Comparison of ENCODE assay signal across 1 cellular context in genomic region chr19:308471-309205, GRCh38.
TF ChIP-seq lines count a peak whose summit lies in the region.

No MANE protein-coding gene starts in this region.

TF ChIP-seq in GM12878, 131 proteins besides CTCF, POLR2A, EP300 and RAD21:
- no peak for TF ChIP-seq RB1 (IDR thresholded peaks at IDR 0.05; ENCODE audit: borderline replicate concordance)
- no peak for TF ChIP-seq KLF5 (IDR thresholded peaks at IDR 0.05; ENCODE audit: partially characterized antibody)
- no peak for TF ChIP-seq KDM1A (IDR thresholded peaks at IDR 0.05; ENCODE audit: borderline replicate concordance)
- TF ChIP-seq JUND (IDR thresholded peaks at IDR 0.05; ENCODE audit: low read depth, low read length): no peak
- TF ChIP-seq HDGF (IDR thresholded peaks at IDR 0.05): no peak
- no peak for TF ChIP-seq IKZF2 (IDR thresholded peaks at IDR 0.05)
- no peak for TF ChIP-seq EED (IDR thresholded peaks at IDR 0.05; ENCODE audit: low read depth)
- no peak for TF ChIP-seq TCF7 (IDR thresholded peaks at IDR 0.05; ENCODE audit: borderline replicate concordance)
- TF ChIP-seq CHD4 (IDR thresholded peaks at IDR 0.05): no peak
- no peak for TF ChIP-seq TARDBP (IDR thresholded peaks at IDR 0.05; ENCODE audit: borderline replicate concordance)
- TF ChIP-seq, protein P1, sequence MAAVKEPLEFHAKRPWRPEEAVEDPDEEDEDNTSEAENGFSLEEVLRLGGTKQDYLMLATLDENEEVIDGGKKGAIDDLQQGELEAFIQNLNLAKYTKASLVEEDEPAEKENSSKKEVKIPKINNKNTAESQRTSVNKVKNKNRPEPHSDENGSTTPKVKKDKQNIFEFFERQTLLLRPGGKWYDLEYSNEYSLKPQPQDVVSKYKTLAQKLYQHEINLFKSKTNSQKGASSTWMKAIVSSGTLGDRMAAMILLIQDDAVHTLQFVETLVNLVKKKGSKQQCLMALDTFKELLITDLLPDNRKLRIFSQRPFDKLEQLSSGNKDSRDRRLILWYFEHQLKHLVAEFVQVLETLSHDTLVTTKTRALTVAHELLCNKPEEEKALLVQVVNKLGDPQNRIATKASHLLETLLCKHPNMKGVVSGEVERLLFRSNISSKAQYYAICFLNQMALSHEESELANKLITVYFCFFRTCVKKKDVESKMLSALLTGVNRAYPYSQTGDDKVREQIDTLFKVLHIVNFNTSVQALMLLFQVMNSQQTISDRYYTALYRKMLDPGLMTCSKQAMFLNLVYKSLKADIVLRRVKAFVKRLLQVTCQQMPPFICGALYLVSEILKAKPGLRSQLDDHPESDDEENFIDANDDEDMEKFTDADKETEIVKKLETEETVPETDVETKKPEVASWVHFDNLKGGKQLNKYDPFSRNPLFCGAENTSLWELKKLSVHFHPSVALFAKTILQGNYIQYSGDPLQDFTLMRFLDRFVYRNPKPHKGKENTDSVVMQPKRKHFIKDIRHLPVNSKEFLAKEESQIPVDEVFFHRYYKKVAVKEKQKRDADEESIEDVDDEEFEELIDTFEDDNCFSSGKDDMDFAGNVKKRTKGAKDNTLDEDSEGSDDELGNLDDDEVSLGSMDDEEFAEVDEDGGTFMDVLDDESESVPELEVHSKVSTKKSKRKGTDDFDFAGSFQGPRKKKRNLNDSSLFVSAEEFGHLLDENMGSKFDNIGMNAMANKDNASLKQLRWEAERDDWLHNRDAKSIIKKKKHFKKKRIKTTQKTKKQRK (IDR thresholded peaks at IDR 0.05; ENCODE audit: low read depth, low read length): no peak
- TF ChIP-seq FOXM1 (IDR thresholded peaks at IDR 0.05; ENCODE audit: low read depth, low read length): no peak
- no peak for TF ChIP-seq WRNIP1 (IDR thresholded peaks at IDR 0.05; ENCODE audit: borderline replicate concordance, low read depth, low read length)
- TF ChIP-seq SMAD5 (IDR thresholded peaks at IDR 0.05; ENCODE audit: low read depth): no peak
- no peak for TF ChIP-seq KAT2A (conservative IDR thresholded peaks at IDR 0.05; ENCODE audit: control insufficient read depth, low read depth, low read length)
- TF ChIP-seq CREB1 (IDR thresholded peaks at IDR 0.05; ENCODE audit: low read depth): no peak
TF ChIP-seq in GM12878: peak in this region for 0.
